ENCODE assay signal across 16 cellular contexts in genomic region chr12:69880566-69880965, GRCh38. TPM values are rescaled to one million over a fixed set of nuclear protein-coding genes. Genes with fewer than 3 reads are reported as not detected.
A peak's percentile ranks its signal among the peaks of the same experiment; 100 is the strongest.
DNase-seq lines count a peak whose midpoint lies in the region; ATAC-seq and TF ChIP-seq lines count a peak whose summit lies in the region.
"Had no signal": no experiment of that assay in that cellular context is flagged by ENCODE, and none has a peak within 500 bp of the region (broad histone marks: within the 10 kb centered on the region; RNA-seq: fewer than 3 reads in every experiment).

No MANE protein-coding gene starts in this region.

- H3F3A ChIP-seq in GM23248 (ENCODE audit: insufficient read depth): no peaks in the 10 kb centered on the region

- no peaks in the 10 kb centered on the region for H3K4me1 ChIP-seq in GM23248 (ENCODE audit: insufficient read depth)

- no peak overlapping the region for H3K4me3 ChIP-seq in GM23248
- no peak overlapping the region for H3K4me3 ChIP-seq in astrocyte of the cerebellum (ENCODE audit: low read depth, low read length)
- H3K4me3 ChIP-seq: heart left ventricle had no signal

- no peak overlapping the region for H3K4me3 Mint-ChIP-seq in natural killer cell
- H3K4me3 Mint-ChIP-seq: activated CD8-positive, alpha-beta memory T cell treated with anti-CD3 and anti-CD28 coated beads, Interleukin-2, amount 10 ng/mL, durations not matched to agents 7 days and 5 days; activated naive CD8-positive, alpha-beta T cell treated with anti-CD3 and anti-CD28 coated beads for 36 hours; memory B cell had no signal

- no peaks in the 10 kb centered on the region for H3K36me3 Mint-ChIP-seq in natural killer cell
- H3K36me3 Mint-ChIP-seq: activated CD8-positive, alpha-beta memory T cell treated with anti-CD3 and anti-CD28 coated beads, Interleukin-2, amount 10 ng/mL, durations not matched to agents 7 days and 5 days; activated naive CD8-positive, alpha-beta T cell treated with anti-CD3 and anti-CD28 coated beads for 36 hours; memory B cell had no signal

- TF ChIP-seq CTCF in astrocyte of the cerebellum (IDR thresholded peaks at IDR 0.05; ENCODE audit: low read depth, low read length, missing control alignments) (peak; percentile 28), natural killer cell (IDR thresholded peaks at IDR 0.05) (no peak)

- H3K9ac ChIP-seq in GM23248: no peak overlapping the region

- no peaks in the 10 kb centered on the region for H3K9me3 ChIP-seq in GM23248 (ENCODE audit: low read depth)
- H3K9me3 ChIP-seq: heart left ventricle had no signal

- peaks cover 17 to 35% of the 10 kb centered on the region in 2 donors for H3K27me3 Mint-ChIP-seq in natural killer cell (ENCODE audit: low read depth in 2 of 2)

- no peak overlapping the region for H2AFZ ChIP-seq in GM23248

- no peaks in the 10 kb centered on the region for H4K20me1 ChIP-seq in GM23248 (ENCODE audit: insufficient read depth)

- H3K4me1 Mint-ChIP-seq in natural killer cell: peaks cover 7 to 8% of the 10 kb centered on the region in 2 donors
- H3K4me1 Mint-ChIP-seq: memory B cell had no signal

- intact Hi-C loops in natural killer cell (cut with micrococcal nuclease): loop anchor here (5.0 kb wide), 1 partner anchor 842 kb away; no protein-coding TSS in a partner anchor
- intact Hi-C loops in Right ventricle myocardium inferior (cut with DNase I): no loop called here

- H3K27ac Mint-ChIP-seq in natural killer cell: no peak overlapping the region
- H3K27ac Mint-ChIP-seq: activated CD8-positive, alpha-beta memory T cell treated with anti-CD3 and anti-CD28 coated beads, Interleukin-2, amount 10 ng/mL, durations not matched to agents 7 days and 5 days; activated naive CD8-positive, alpha-beta T cell treated with anti-CD3 and anti-CD28 coated beads for 36 hours; memory B cell had no signal

- H3K9me3 Mint-ChIP-seq in natural killer cell: no peaks in the 10 kb centered on the region
- H3K9me3 Mint-ChIP-seq: activated naive CD8-positive, alpha-beta T cell treated with anti-CD3 and anti-CD28 coated beads for 36 hours; memory B cell had no signal

- no peaks in the 10 kb centered on the region for H3K27me3 ChIP-seq in GM23248 (replicated peaks; ENCODE audit: insufficient read depth)
- H3K27me3 ChIP-seq: heart left ventricle had no signal

- in situ Hi-C loops in GM23248 (cut with MboI) (loop anchor here (5.0 to 10.0 kb wide), 2 partner anchors 697 to 834 kb away; no protein-coding TSS in a partner anchor), astrocyte of the cerebellum (cut with HindIII; ENCODE audit: low sequenced_read_pairs) (loop anchor here (25.0 kb wide), 2 partner anchors 482 to 707 kb away; partner anchors contain the start of gene KCNMB4)

- DNase-seq in GM23248 (peak; percentile 28), M059J (ENCODE audit: low read depth) (peak; percentile 23), astrocyte of the cerebellum (ENCODE audit: low read depth) (no peak), left kidney (ENCODE audit: low read depth, low spot score) (peak; percentile 15), COLO668 (lab: John Stamatoyannopoulos, UW; ENCODE audit: unreplicated experiment) (no peak), natural killer cell (no peak), Right ventricle myocardium inferior (ENCODE audit: missing footprints) (no peak)
- DNase-seq: activated CD8-positive, alpha-beta memory T cell treated with anti-CD3 and anti-CD28 coated beads, Interleukin-2, amount 10 ng/mL, durations not matched to agents 7 days and 5 days; activated naive CD8-positive, alpha-beta T cell treated with anti-CD3 and anti-CD28 coated beads for 36 hours; Calu3; heart left ventricle; NK-92 treated with Interleukin-12 subunit alpha and Interleukin-12 subunit beta, amount 100 ng/mL, for 24 hours; posterior cingulate gyrus; stimulated activated naive CD8-positive, alpha-beta T cell treated with anti-CD3 and anti-CD28 coated beads, Interleukin-15, Interleukin-2, amounts not matched to agents 100 U/mL and 50 U/mL, for 24 hours had no signal

- H3K27ac ChIP-seq in GM23248: no peak overlapping the region
- H3K27ac ChIP-seq: heart left ventricle had no signal

- WGBS in GM23248 (ENCODE audit: low coverage in 1 of 2, low lambda C conversion rate in 2 of 2, missing lambda C conversion rate in 2 of 2), 2 experiments: 71 to 81% methylated on average over 4 of the region's 4 CpGs

- no peak overlapping the region for H3K4me2 ChIP-seq in GM23248 (ENCODE audit: unreplicated experiment)

- no peaks in the 10 kb centered on the region for H3K36me3 ChIP-seq in GM23248 (ENCODE audit: low read depth)
- H3K36me3 ChIP-seq: heart left ventricle had no signal

- H3K79me2 ChIP-seq in GM23248 (ENCODE audit: insufficient read depth): no peaks in the 10 kb centered on the region

- H3K9me2 ChIP-seq in GM23248 (ENCODE audit: insufficient read depth): no peaks in the 10 kb centered on the region

- ATAC-seq in natural killer cell (no peak), Right ventricle myocardium inferior (no peak)
- ATAC-seq: activated CD8-positive, alpha-beta memory T cell treated with anti-CD3 and anti-CD28 coated beads, Interleukin-2, amount 10 ng/mL, durations not matched to agents 7 days and 5 days; heart left ventricle; stimulated activated naive CD8-positive, alpha-beta T cell treated with anti-CD3 and anti-CD28 coated beads, Interleukin-15, Interleukin-2, amounts not matched to agents 100 U/mL and 50 U/mL, for 24 hours had no signal

RNA-seq across cellular contexts. Expression of gene MYRFL, which starts 55.5 kb away (rescaled TPM):
- total RNA-seq in GM23248 (2014; rRNA removed; shearing (Covaris generic)): not detected in 2 replicates
- not detected in 2 replicates for polyA plus RNA-seq in GM23248 (2016; fragmentation: Nextera tagmentation; extraction: Ambion mirVana)
- not detected in 2 replicates for total RNA-seq in M059J (2014; rRNA removed; shearing (Covaris generic))
- not detected for total RNA-seq in natural killer cell
- 0.11 TPM for total RNA-seq in Right ventricle myocardium inferior
- total RNA-seq: activated CD8-positive, alpha-beta memory T cell treated with anti-CD3 and anti-CD28 coated beads, Interleukin-2, amount 10 ng/mL, durations not matched to agents 7 days and 5 days; activated naive CD8-positive, alpha-beta T cell treated with anti-CD3 and anti-CD28 coated beads for 36 hours; T-helper 2 cell treated with Interferon-gamma antibody and Interleukin-4, amounts not matched to agents 100 ng/mL and 5 ng/mL, for 36 hours had no signal

Comparison
In these comparisons a context has a peak if more than half of its experiments do, and no peak if none do; other contexts are left out.
1. DNase-seq: peak in GM23248 (single experiment), M059J (single experiment) and left kidney (single experiment); none in astrocyte of the cerebellum (single experiment), COLO668 (single experiment), natural killer cell (single experiment) and Right ventricle myocardium inferior (single experiment).